In genomic region chrX:151396827-151397740, GRCh38 we compare ENCODE assay signal across 8 cellular contexts. TPM values are rescaled to one million over a fixed set of nuclear protein-coding genes. Genes with fewer than 3 reads are reported as not detected.
DNase-seq lines count a peak whose midpoint lies in the region; ATAC-seq and TF ChIP-seq lines count a peak whose summit lies in the region.

VMA21 (plus strand) TSS chrX:151397206; CDS start chrX:151397309, 103 bp downstream.

- ATAC-seq in HG02623 (IDR thresholded peaks at IDR 0.05; ENCODE audit: unreplicated experiment): peak; percentile 69
- ATAC-seq in heart left ventricle: peak; percentile 94 to 99 (median 98)
- ATAC-seq in upper lobe of left lung (ENCODE audit: low FRiP score in 2 of 2): peak; percentile 92 to 99

- H3K4me1 ChIP-seq in adipocyte (ENCODE audit: control insufficient read depth, insufficient read depth, low read length) (peaks cover 25% of the 10 kb centered on the region), heart left ventricle (peaks cover 0 to 21% (median 8%) of the 10 kb centered on the region in 12 donors), upper lobe of left lung (peaks cover 5 to 14% (median 8%) of the 10 kb centered on the region in 4 donors)

- DNase-seq in GM12865 (ENCODE audit: low read depth): peak; percentile 89
- peak; percentile 90 for DNase-seq in NCI-H1092 treated with DMSO at 0.1 percent for 48 hours (lab: John Stamatoyannopoulos, UW)
- peak; percentile 68 for DNase-seq in T follicular helper cell (ENCODE audit: low read depth)
- DNase-seq in adipocyte (ENCODE audit: low read depth): peak; percentile 88
- DNase-seq in heart left ventricle: peak; percentile 88 to 94 (median 92)
- peak; percentile 98 for DNase-seq in posterior vena cava (ENCODE audit: low spot score)
- peak; percentile 86 to 97 for DNase-seq in upper lobe of left lung

- WGBS in heart left ventricle, 4 donors: 0 to 47% (median 16%) methylated on average over 30 to 97 of the region's 97 CpGs
- WGBS in upper lobe of left lung, 2 donors: 0 to 57% methylated on average over 2 to 34 of the region's 97 CpGs

- intact Hi-C loops in heart left ventricle (cut with DNase I) (loop anchor here in 1 of 10 donors (10.0 kb wide), 1 partner anchor 492 kb away; no protein-coding TSS in a partner anchor), posterior vena cava (cut with DNase I) (no loop called here)

- TF ChIP-seq EP300 in upper lobe of left lung (IDR thresholded peaks at IDR 0.05): peak in 1 of 4 donors; percentile 52

- H3K9me3 ChIP-seq in adipocyte (ENCODE audit: control insufficient read depth, low read length) (no peaks in the 10 kb centered on the region), heart left ventricle (no peaks in the 10 kb centered on the region), upper lobe of left lung (no peaks in the 10 kb centered on the region)

- H3K27me3 ChIP-seq in adipocyte (replicated peaks; ENCODE audit: control insufficient read depth, insufficient read depth, low read length) (no peaks in the 10 kb centered on the region), heart left ventricle (no peaks in the 10 kb centered on the region), upper lobe of left lung (no peaks in the 10 kb centered on the region)

- H3K36me3 ChIP-seq in adipocyte (ENCODE audit: control insufficient read depth, insufficient read depth, low read length, severe bottlenecking): no peaks in the 10 kb centered on the region
- H3K36me3 ChIP-seq in heart left ventricle: no peaks in the 10 kb centered on the region
- no peaks in the 10 kb centered on the region for H3K36me3 ChIP-seq in upper lobe of left lung

- H3K9ac ChIP-seq in adipocyte (ENCODE audit: low read length): peak within 1 kb of the TSS; percentile 93

- H3K27ac ChIP-seq in heart left ventricle (peak within 1 kb of the TSS; percentile 82 to 96 (median 91)), upper lobe of left lung (peak within 1 kb of the TSS; percentile 90 to 93 (median 91))

- TF ChIP-seq CTCF in GM12865 (IDR thresholded peaks at IDR 0.05; ENCODE audit: insufficient read depth, low read depth, low read length, missing control alignments) (no peak), heart left ventricle (IDR thresholded peaks at IDR 0.05) (no peak), upper lobe of left lung (IDR thresholded peaks at IDR 0.05) (no peak)

- TF ChIP-seq POLR2A in heart left ventricle (IDR thresholded peaks at IDR 0.05): peak in 1 of 2 donors; percentile 42
- peak in 2 of 4 donors; percentile 66 to 80 for TF ChIP-seq POLR2A in upper lobe of left lung (IDR thresholded peaks at IDR 0.05)

- peak within 1 kb of the TSS; percentile 92 for H3K4me3 ChIP-seq in GM12865 (ENCODE audit: low read depth, low read length)
- H3K4me3 ChIP-seq in adipocyte (ENCODE audit: low read length): peak within 1 kb of the TSS; percentile 93
- H3K4me3 ChIP-seq in heart left ventricle: peak within 1 kb of the TSS; percentile 50 to 91 (median 77)
- H3K4me3 ChIP-seq in upper lobe of left lung: peak within 1 kb of the TSS; percentile 45 to 87 (median 68)

RNA-seq across cellular contexts. Expression of gene VMA21, which starts in this region (rescaled TPM):
- total RNA-seq in heart left ventricle: 10 to 100 TPM; 13.9 to 25.8 (median 21.1) TPM
- 10 to 100 TPM in 1 of 2 donors, 1 to 10 TPM in 1; 5.7 to 12.4 TPM for polyA plus RNA-seq in heart left ventricle
- total RNA-seq in posterior vena cava: 10 to 100 TPM; 24.8 to 25.1 TPM
- total RNA-seq in upper lobe of left lung: 10 to 100 TPM in 5 of 6 donors, 1 to 10 TPM in 1; 9.4 to 30.7 (median 25.0) TPM

Comparison
In these comparisons a context has a peak if more than half of its experiments do, and no peak if none do; other contexts are left out.
1. Peak in every context shown above with its lines: DNase-seq, ATAC-seq, H3K4me3 ChIP-seq and H3K27ac ChIP-seq.